In the genomic region with DNA sequence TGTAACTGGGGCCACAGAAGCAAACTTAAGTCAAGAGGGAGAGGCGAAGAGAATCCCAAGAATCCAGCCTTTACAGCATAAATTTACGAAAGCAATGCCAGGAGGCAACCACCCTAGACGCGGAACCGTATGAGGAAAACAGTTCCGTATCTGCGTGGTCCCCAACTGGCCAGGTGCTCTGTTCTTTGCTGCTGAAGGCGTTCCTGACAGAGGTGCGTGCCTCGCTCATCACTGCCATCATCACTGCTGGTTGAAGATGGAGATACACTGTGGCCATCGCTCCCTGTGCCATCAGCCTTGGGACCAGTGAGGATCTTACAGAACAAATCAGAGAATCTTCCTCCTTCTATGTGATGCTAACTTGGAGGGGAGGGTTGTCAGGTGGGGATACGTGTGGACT, we compare ENCODE assay signal across 20 cellular contexts.
"Had no signal": no experiment of that assay in that cellular context is flagged by ENCODE, and none has a peak within 500 bp of the region (broad histone marks: within the 10 kb centered on the region; RNA-seq: fewer than 3 reads in every experiment).

No MANE protein-coding gene starts in this region.

- H3K36me3 ChIP-seq: colonic mucosa, esophagus squamous epithelium, gastrocnemius medialis, heart right ventricle, left lung, lower lobe of right lung had no signal

- ATAC-seq: gastrocnemius medialis, heart right ventricle, left cardiac atrium, left lung, left ventricle myocardium superior, lower lobe of right lung had no signal

- H3K4me3 ChIP-seq: colonic mucosa, dorsolateral prefrontal cortex, esophagus squamous epithelium, gastrocnemius medialis, heart right ventricle, left lung, lower lobe of right lung had no signal

- H3K27me3 ChIP-seq: colonic mucosa had no signal

- H3K27ac ChIP-seq: colonic mucosa, dorsolateral prefrontal cortex, esophagus squamous epithelium, gastrocnemius medialis, heart right ventricle, left lung, lower lobe of right lung had no signal

- DNase-seq: cerebellar nuclear complex; colonic mucosa; dermis blood vessel endothelial cell; dorsolateral prefrontal cortex; effector CD4-positive, alpha-beta T cell; effector memory CD4-positive, alpha-beta T cell; esophagus squamous epithelium; foreskin fibroblast; foreskin melanocyte; gastrocnemius medialis; glutamatergic neuron; heart right ventricle; hippocampal formation; left cardiac atrium; left lung; left ventricle myocardium superior; lower lobe of right lung; mammary epithelial cell; mesendoderm; midbrain had no signal

- H3K4me1 ChIP-seq: colonic mucosa, esophagus squamous epithelium, gastrocnemius medialis, heart right ventricle, left lung, lower lobe of right lung had no signal

- H3K9me3 ChIP-seq: colonic mucosa, esophagus squamous epithelium, gastrocnemius medialis, heart right ventricle, left lung, lower lobe of right lung had no signal
